ENCODE assay signal across 9 cellular contexts in the genomic region with DNA sequence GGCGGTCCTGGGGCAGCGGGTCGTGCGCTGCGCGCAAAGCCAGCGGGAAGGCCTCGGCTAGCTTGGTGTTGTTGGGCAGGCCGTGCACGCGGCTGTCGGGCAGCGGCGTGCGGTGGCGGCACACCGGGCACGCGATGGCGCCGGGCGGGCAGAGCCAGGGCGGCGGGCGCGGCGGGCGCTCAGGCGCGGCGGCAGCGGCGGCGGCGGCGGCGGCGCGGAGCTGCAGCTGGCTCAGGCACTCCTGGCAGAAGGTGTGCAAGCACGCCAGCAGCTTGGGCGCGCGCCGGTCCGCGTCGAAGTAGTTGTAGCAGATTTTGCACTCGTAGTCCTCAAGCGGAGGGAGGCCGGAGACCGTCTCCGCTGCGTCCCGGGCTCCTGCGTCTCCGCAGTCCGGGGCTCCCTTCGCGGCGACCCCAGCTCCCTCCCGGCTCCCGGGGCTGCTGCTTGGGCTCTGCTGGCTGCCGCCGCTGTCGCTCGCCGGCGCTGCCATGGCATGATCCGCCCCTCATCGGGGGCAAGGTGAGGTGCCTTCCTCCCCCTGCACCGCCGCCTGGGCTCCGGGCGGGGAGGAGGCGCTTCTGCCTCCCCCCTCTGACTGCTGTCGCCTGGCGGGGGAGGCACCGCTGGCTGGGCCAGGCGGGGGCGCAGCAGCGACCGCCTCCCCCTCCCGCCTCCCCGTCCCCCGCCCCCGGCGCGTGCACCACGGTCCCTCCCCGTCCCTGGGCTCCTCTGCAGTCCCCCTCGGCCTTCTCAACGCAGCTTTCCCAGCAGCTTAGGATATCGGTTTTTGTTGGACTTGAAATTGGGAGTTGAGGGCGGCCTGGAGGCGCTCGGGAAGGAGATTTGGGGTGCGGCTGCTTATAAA. TPM values are rescaled to one million over a fixed set of nuclear protein-coding genes. Genes with fewer than 3 reads are reported as not detected.
DNase-seq lines count a peak whose midpoint lies in the region; ATAC-seq, FAIRE-seq and TF ChIP-seq lines count a peak whose summit lies in the region.
"Had no signal": no experiment of that assay in that cellular context is flagged by ENCODE, and none has a peak within 500 bp of the region (broad histone marks: within the 10 kb centered on the region; RNA-seq: fewer than 3 reads in every experiment).

No MANE protein-coding gene starts in this region.

- no peaks in the 10 kb centered on the region; the same call in 1 of the 2 replicates for H3K9me3 ChIP-seq in ES-I3 (ENCODE audit: control insufficient read depth, insufficient read depth, low read length)
- H3K9me3 ChIP-seq in PC-3 (ENCODE audit: low read length): no peaks in the 10 kb centered on the region

- POLR2A ChIA-PET in PC-3 (lab: Charles Lee; ENCODE audit: unreplicated experiment): no interaction called here

- ATAC-seq in GM19328 (IDR thresholded peaks at IDR 0.05; ENCODE audit: unreplicated experiment) (peak; percentile 37), HG03342 (IDR thresholded peaks at IDR 0.05; ENCODE audit: unreplicated experiment) (peak; percentile 37), PC-3 (peak; percentile 16), naive B cell (ENCODE audit: low read depth in 2 of 2) (peak; percentile 33 to 49)
- peak; percentile 39 for ATAC-seq in effector memory CD8-positive, alpha-beta T cell (replicated peaks)

- H3K27ac ChIP-seq in PC-3 (ENCODE audit: low read length): no peak overlapping the region

- H3K9me2 ChIP-seq in PC-3 (replicated peaks; ENCODE audit: low read length): no peaks in the 10 kb centered on the region

- no peaks in the 10 kb centered on the region for H3F3A ChIP-seq in PC-3 (ENCODE audit: low read length, unreplicated experiment)

- H3K4me1 ChIP-seq in ES-I3 (ENCODE audit: insufficient read depth, low read length) (no peaks in the 10 kb centered on the region; the same call in 1 of the 2 replicates), PC-3 (ENCODE audit: insufficient read depth, low read length) (peaks cover 6% of the 10 kb centered on the region)

- no peaks in the 10 kb centered on the region for H3K79me2 ChIP-seq in PC-3 (ENCODE audit: low read length)

- H3K27ac Mint-ChIP-seq in effector memory CD8-positive, alpha-beta T cell: no peak overlapping the region
- H3K27ac Mint-ChIP-seq in naive B cell: no peak overlapping the region
- H3K27ac Mint-ChIP-seq: activated naive CD4-positive, alpha-beta T cell treated with anti-CD3 and anti-CD28 coated beads, Interleukin-2, amount 50 U/mL, for 24 hours had no signal

- DNase-seq in PC-3: no peak
- DNase-seq in effector memory CD8-positive, alpha-beta T cell: no peak
- DNase-seq in naive B cell: no peak
- DNase-seq in RCC 7860 (ENCODE audit: low spot score): no peak
- DNase-seq in glomerular visceral epithelial cell (ENCODE audit: extremely low spot score): no peak

- peak overlapping the region; percentile 41 to 63 for H3K4me3 Mint-ChIP-seq in effector memory CD8-positive, alpha-beta T cell
- peak overlapping the region in 4 of 8 donors; percentile 51 to 77 (median 68) for H3K4me3 Mint-ChIP-seq in naive B cell

- H3K36me3 Mint-ChIP-seq in effector memory CD8-positive, alpha-beta T cell (ENCODE audit: insufficient read depth): peaks cover 3% of the 10 kb centered on the region
- H3K36me3 Mint-ChIP-seq in naive B cell: peaks cover 0 to 4% of the 10 kb centered on the region in 2 donors
- H3K36me3 Mint-ChIP-seq: activated naive CD4-positive, alpha-beta T cell treated with anti-CD3 and anti-CD28 coated beads, Interleukin-2, amount 50 U/mL, for 24 hours had no signal

- H3K4me2 ChIP-seq in PC-3 (ENCODE audit: low read length): peak overlapping the region; percentile 57

- H3K27me3 Mint-ChIP-seq in effector memory CD8-positive, alpha-beta T cell: peaks cover 20 to 53% of the 10 kb centered on the region in 2 donors
- peaks cover 47 to 62% (median 54%) of the 10 kb centered on the region in 3 donors for H3K27me3 Mint-ChIP-seq in naive B cell

- peaks cover 4 to 6% of the 10 kb centered on the region in 2 donors for H3K4me1 Mint-ChIP-seq in effector memory CD8-positive, alpha-beta T cell (ENCODE audit: low read depth in 2 of 2)
- H3K4me1 Mint-ChIP-seq in naive B cell: peaks cover 6 to 12% (median 11%) of the 10 kb centered on the region in 3 donors

- no peak overlapping the region for H3K4me3 ChIP-seq in PC-3 (ENCODE audit: low read length)

- H3K27me3 ChIP-seq in PC-3 (ENCODE audit: low read length): peaks cover 52% of the 10 kb centered on the region

- intact Hi-C loops in PC-3 (cut with micrococcal nuclease): loop anchor here (10.0 kb wide), 1 partner anchor 265 kb away; no protein-coding TSS in a partner anchor

- no peak for FAIRE-seq in RCC 7860 (lab: Jason Lieb, UNC)

- BruUV-seq in PC-3 (replicated peaks; lab: Mats Ljungman, UMichigan): no TSS peak

- peak overlapping the region; percentile 59; the same call in 1 of the 2 replicates for H3K9ac ChIP-seq in ES-I3 (ENCODE audit: low read depth, low read length)
- H3K9ac ChIP-seq in PC-3 (ENCODE audit: low read length): no peak overlapping the region

- CTCF ChIA-PET in PC-3 (lab: Charles Lee): no interaction called here

- H3K9me3 Mint-ChIP-seq in effector memory CD8-positive, alpha-beta T cell: no peaks in the 10 kb centered on the region
- H3K9me3 Mint-ChIP-seq in naive B cell: peaks cover 0 to 4% (median 0%) of the 10 kb centered on the region in 7 donors
- H3K9me3 Mint-ChIP-seq: activated naive CD4-positive, alpha-beta T cell treated with anti-CD3 and anti-CD28 coated beads, Interleukin-2, amount 50 U/mL, for 24 hours had no signal

- no peak overlapping the region for H2AFZ ChIP-seq in PC-3 (ENCODE audit: low read length)

- no peaks in the 10 kb centered on the region for H4K20me1 ChIP-seq in PC-3 (ENCODE audit: low read length)

- no peaks in the 10 kb centered on the region for H3K36me3 ChIP-seq in ES-I3 (ENCODE audit: insufficient read depth, low read length)
- H3K36me3 ChIP-seq in PC-3 (ENCODE audit: low read depth, low read length): no peaks in the 10 kb centered on the region

- TF ChIP-seq CTCF in PC-3 (conservative IDR thresholded peaks at IDR 0.05; ENCODE audit: low read depth, low read length): no peak

RNA-seq across cellular contexts. Expression of a gene that starts 21.0 kb away (rescaled TPM):
- total RNA-seq in PC-3 (2014; rRNA removed): not detected in 2 replicates
- polyA plus RNA-seq in naive B cell (ENCODE audit: low read depth in 6 of 6): not detected
